ENCODE assay signal across 9 cellular contexts in the genomic region with DNA sequence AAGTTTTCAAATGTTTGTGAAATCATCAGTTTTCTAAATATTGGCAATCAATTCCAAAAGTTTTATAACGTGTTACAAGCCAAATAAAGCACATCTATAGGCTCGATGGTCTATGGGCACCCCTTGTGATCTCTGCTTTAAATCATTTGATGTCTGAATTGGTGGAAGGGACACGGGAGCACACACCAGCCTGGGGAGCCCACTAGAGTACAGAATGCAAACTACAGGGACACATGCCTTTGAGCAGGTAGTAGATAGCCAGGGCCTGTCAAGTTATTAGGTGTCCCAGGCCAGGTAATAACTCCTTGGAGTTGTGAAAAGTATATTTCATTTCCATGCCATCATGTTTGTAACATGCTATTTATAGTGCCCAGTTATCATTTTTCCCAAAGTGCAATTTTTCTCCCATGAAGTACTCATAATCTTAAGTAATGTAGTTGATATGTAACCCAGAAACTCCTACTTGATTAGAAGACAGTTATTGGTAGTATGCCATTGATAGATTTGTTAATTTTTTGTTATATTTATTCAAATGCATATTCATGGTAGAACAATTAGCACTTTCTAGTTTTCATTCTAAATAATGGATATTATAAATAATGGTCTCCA.
DNase-seq lines count a peak whose midpoint lies in the region; ATAC-seq and TF ChIP-seq lines count a peak whose summit lies in the region.
"Had no signal": no experiment of that assay in that cellular context is flagged by ENCODE, and none has a peak within 500 bp of the region (broad histone marks: within the 10 kb centered on the region; RNA-seq: fewer than 3 reads in every experiment).

No MANE protein-coding gene starts in this region.

- CTCF ChIA-PET in mammary epithelial cell (lab: Charles Lee; ENCODE audit: low non-redundant PET), result no interaction called here
- CTCF ChIA-PET in naive thymus-derived CD4-positive, alpha-beta T cell (lab: Charles Lee), result interaction anchor here (1.1 kb wide), 1 partner anchor 12 kb away, joined by 3 read pairs; no protein-coding TSS in a partner anchor
- CTCF ChIA-PET in activated naive CD4-positive, alpha-beta T cell treated with anti-CD3 and anti-CD28 coated beads, Interleukin-2, amount 10 ng/mL, durations not matched to agents 7 days and 5 days (lab: Charles Lee), result no interaction called here

- peaks cover 0 to 13% (median 0%) of the 10 kb centered on the region in 5 donors for H3K36me3 Mint-ChIP-seq in naive thymus-derived CD4-positive, alpha-beta T cell
- H3K36me3 Mint-ChIP-seq in activated naive CD4-positive, alpha-beta T cell treated with anti-CD3 and anti-CD28 coated beads, Interleukin-2, amount 10 ng/mL, durations not matched to agents 7 days and 5 days, result no peaks in the 10 kb centered on the region

- TF ChIP-seq CTCF in BE2C (IDR thresholded peaks at IDR 0.05; ENCODE audit: low read depth, low read length), result peak; percentile 89
- peak; percentile 56 to 78 for TF ChIP-seq CTCF in mammary epithelial cell (conservative IDR thresholded peaks at IDR 0.05 in 1 of 2, IDR thresholded peaks at IDR 0.05 in 1 of 2; ENCODE audit: extremely low read depth in 1 of 2, insufficient read depth in 1 of 2, low read depth in 1 of 2, low read length in 2 of 2)
- peak in 2 of 5 experiments; percentile 21 to 38 for TF ChIP-seq CTCF in tibial nerve (IDR thresholded peaks at IDR 0.05)

- H3K4me1 Mint-ChIP-seq in naive thymus-derived CD4-positive, alpha-beta T cell, result peaks cover 0 to 19% (median 0%) of the 10 kb centered on the region in 7 donors
- no peaks in the 10 kb centered on the region for H3K4me1 Mint-ChIP-seq in activated naive CD4-positive, alpha-beta T cell treated with anti-CD3 and anti-CD28 coated beads, Interleukin-2, amount 10 ng/mL, durations not matched to agents 7 days and 5 days

- peak overlapping the region in 5 of 9 donors; percentile 14 to 62 (median 25) for H3K27ac Mint-ChIP-seq in naive thymus-derived CD4-positive, alpha-beta T cell
- no peak overlapping the region for H3K27ac Mint-ChIP-seq in activated naive CD4-positive, alpha-beta T cell treated with anti-CD3 and anti-CD28 coated beads, Interleukin-2, amount 10 ng/mL, durations not matched to agents 7 days and 5 days

- DNase-seq in BE2C, result peak; percentile 53
- peak; percentile 32 for DNase-seq in NCI-H1694 (lab: John Stamatoyannopoulos, UW)
- DNase-seq in mammary epithelial cell, result peak; percentile 8
- DNase-seq in naive thymus-derived CD4-positive, alpha-beta T cell, result peak in 4 of 9 donors; percentile 8 to 28 (median 17)
- DNase-seq in activated naive CD4-positive, alpha-beta T cell treated with anti-CD3 and anti-CD28 coated beads, Interleukin-2, amount 10 ng/mL, durations not matched to agents 7 days and 5 days, result no peak
- no peak for DNase-seq in tibial nerve (ENCODE audit: low spot score in 2 of 2)

- POLR2A ChIA-PET in naive thymus-derived CD4-positive, alpha-beta T cell (lab: Charles Lee), result no interaction called here

- peak; percentile 82 for ATAC-seq in GM18502 (IDR thresholded peaks at IDR 0.05; ENCODE audit: poor library complexity, unreplicated experiment)
- ATAC-seq in HG02759 (IDR thresholded peaks at IDR 0.05; ENCODE audit: unreplicated experiment), result peak; percentile 87
- peak; percentile 71 for ATAC-seq in naive thymus-derived CD4-positive, alpha-beta T cell

- no peak overlapping the region for H3K9ac ChIP-seq in mammary epithelial cell (ENCODE audit: insufficient read depth, low read length)

- intact Hi-C loops in mammary epithelial cell (cut with micrococcal nuclease), result no loop called here
- intact Hi-C loops in naive thymus-derived CD4-positive, alpha-beta T cell (cut with micrococcal nuclease), result loop anchor here in 1 of 2 donors (10.0 kb wide), 1 partner anchor 338 kb away; no protein-coding TSS in a partner anchor

- H4K20me1 ChIP-seq in mammary epithelial cell (ENCODE audit: insufficient read depth, low read length), result no peaks in the 10 kb centered on the region

- no peaks in the 10 kb centered on the region for H3K9me3 Mint-ChIP-seq in naive thymus-derived CD4-positive, alpha-beta T cell
- H3K9me3 Mint-ChIP-seq in activated naive CD4-positive, alpha-beta T cell treated with anti-CD3 and anti-CD28 coated beads, Interleukin-2, amount 10 ng/mL, durations not matched to agents 7 days and 5 days, result no peaks in the 10 kb centered on the region

- H3K27ac ChIP-seq in mammary epithelial cell (ENCODE audit: insufficient read depth, low read depth, low read length) (no peak overlapping the region), tibial nerve (no peak overlapping the region)
- no peak overlapping the region for H3K27ac ChIP-seq in naive thymus-derived CD4-positive, alpha-beta T cell (ENCODE audit: low read depth, low read length)
- H3K27ac ChIP-seq: SK-N-MC had no signal

- TF ChIP-seq POLR2A in tibial nerve (IDR thresholded peaks at IDR 0.05), result no peak

- in situ Hi-C loops in mammary epithelial cell (cut with MboI; ENCODE audit: low sequenced_read_pairs in 2 of 2), result loop anchor here (10.0 to 25.0 kb wide), 3 partner anchors 238 to 648 kb away; partner anchors contain the start of gene ETFBKMT (in 2 of the 2)

- H3K27me3 ChIP-seq in BE2C (no peaks in the 10 kb centered on the region), mammary epithelial cell (ENCODE audit: insufficient read depth, low read length) (no peaks in the 10 kb centered on the region), tibial nerve (no peaks in the 10 kb centered on the region)
- no peaks in the 10 kb centered on the region for H3K27me3 ChIP-seq in naive thymus-derived CD4-positive, alpha-beta T cell (ENCODE audit: control insufficient read depth in 2 of 2, insufficient read depth in 2 of 2, low read length in 2 of 2)

- 8% methylated on average over 3 of the region's 3 CpGs for WGBS in mammary epithelial cell (ENCODE audit: low coverage, missing lambda C conversion rate)
- 50 to 60% methylated on average over 3 of the region's 3 CpGs for WGBS in tibial nerve, 2 donors

- H3K4me3 ChIP-seq in BE2C (ENCODE audit: low read depth, low read length) (no peak overlapping the region), mammary epithelial cell (replicated peaks in 1 of 3; ENCODE audit: insufficient read depth in 1 of 3, low read depth in 2 of 3, low read length in 3 of 3) (no peak overlapping the region), tibial nerve (no peak overlapping the region)
- no peak overlapping the region for H3K4me3 ChIP-seq in naive thymus-derived CD4-positive, alpha-beta T cell (ENCODE audit: low read length)
- H3K4me3 ChIP-seq: SK-N-MC had no signal

- H3K36me3 ChIP-seq in BE2C (peaks cover 9% of the 10 kb centered on the region), mammary epithelial cell (ENCODE audit: insufficient read depth, low read length) (peaks cover 4% of the 10 kb centered on the region), tibial nerve (peaks cover 0 to 18% (median 0%) of the 10 kb centered on the region in 3 donors)
- no peaks in the 10 kb centered on the region for H3K36me3 ChIP-seq in naive thymus-derived CD4-positive, alpha-beta T cell (ENCODE audit: control insufficient read depth in 2 of 3, insufficient read depth in 3 of 3, low read length in 3 of 3)

- no peaks in the 10 kb centered on the region for H3K9me3 ChIP-seq in BE2C
- no peaks in the 10 kb centered on the region for H3K9me3 ChIP-seq in mammary epithelial cell (replicated peaks; ENCODE audit: insufficient read depth, low read length)
- H3K9me3 ChIP-seq in naive thymus-derived CD4-positive, alpha-beta T cell (ENCODE audit: control insufficient read depth in 2 of 3, low read length in 3 of 3), result no peaks in the 10 kb centered on the region
- no peaks in the 10 kb centered on the region for H3K9me3 ChIP-seq in tibial nerve

- no peak overlapping the region for H3K4me3 Mint-ChIP-seq in naive thymus-derived CD4-positive, alpha-beta T cell
- H3K4me3 Mint-ChIP-seq in activated naive CD4-positive, alpha-beta T cell treated with anti-CD3 and anti-CD28 coated beads, Interleukin-2, amount 10 ng/mL, durations not matched to agents 7 days and 5 days, result no peak overlapping the region

- no peak for TF ChIP-seq EP300 in tibial nerve (IDR thresholded peaks at IDR 0.05)

- no peak overlapping the region for H2AFZ ChIP-seq in mammary epithelial cell (ENCODE audit: low read depth, low read length)

- H3K4me1 ChIP-seq in BE2C (no peaks in the 10 kb centered on the region), mammary epithelial cell (ENCODE audit: insufficient read depth, low read length) (no peaks in the 10 kb centered on the region), tibial nerve (no peaks in the 10 kb centered on the region)
- H3K4me1 ChIP-seq in naive thymus-derived CD4-positive, alpha-beta T cell (ENCODE audit: control insufficient read depth in 2 of 2, insufficient read depth in 2 of 2, low read length in 2 of 2), result no peaks in the 10 kb centered on the region

- H3K4me2 ChIP-seq in mammary epithelial cell (ENCODE audit: insufficient read depth, low read depth, low read length), result no peak overlapping the region

- BruUV-seq in mammary epithelial cell (replicated peaks; lab: Mats Ljungman, UMichigan), result no TSS peak

- dilution Hi-C loops in mammary epithelial cell (cut with HindIII; ENCODE audit: low sequenced_read_pairs), result no loop called here

- H3K79me2 ChIP-seq in mammary epithelial cell (ENCODE audit: insufficient read depth, low read length), result peaks cover 5% of the 10 kb centered on the region

- H3K27me3 Mint-ChIP-seq in naive thymus-derived CD4-positive, alpha-beta T cell, result no peaks in the 10 kb centered on the region
- H3K27me3 Mint-ChIP-seq in activated naive CD4-positive, alpha-beta T cell treated with anti-CD3 and anti-CD28 coated beads, Interleukin-2, amount 10 ng/mL, durations not matched to agents 7 days and 5 days, result no peaks in the 10 kb centered on the region

Comparison
In these comparisons a context has a peak if more than half of its experiments do, and no peak if none do; other contexts are left out.
1. DNase-seq: peak in BE2C (single experiment), NCI-H1694 (single experiment) and mammary epithelial cell (single experiment); none in activated naive CD4-positive, alpha-beta T cell treated with anti-CD3 and anti-CD28 coated beads, Interleukin-2, amount 10 ng/mL, durations not matched to agents 7 days and 5 days (single experiment) and tibial nerve (0 of 2).
2. Peak in every context shown above with its lines, with median percentiles within 50 percentile points of each other: ATAC-seq.